ENCODE assay signal across 22 cellular contexts in the genomic region with DNA sequence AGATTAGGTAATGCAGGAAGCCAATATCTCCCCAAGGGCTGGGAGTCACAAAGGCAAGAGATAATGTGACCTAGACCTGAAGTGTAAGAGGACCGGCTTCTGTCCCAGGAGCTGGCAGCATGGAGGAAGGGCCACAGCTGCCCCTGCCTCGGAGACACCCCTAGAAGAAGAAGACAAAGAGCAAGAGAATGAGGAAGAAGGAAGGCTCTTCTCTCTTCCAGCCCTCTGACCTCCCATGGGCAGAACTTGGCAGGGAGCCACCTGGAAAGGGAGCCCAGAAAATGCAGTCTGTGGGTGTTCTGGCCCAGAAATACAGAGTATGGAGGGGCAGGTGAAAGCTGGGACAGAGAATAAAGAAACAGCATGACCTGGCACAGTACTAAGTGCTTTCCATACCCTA.
"Had no signal": no experiment of that assay in that cellular context is flagged by ENCODE, and none has a peak within 500 bp of the region (broad histone marks: within the 10 kb centered on the region; RNA-seq: fewer than 3 reads in every experiment).

No MANE protein-coding gene starts in this region.

- H3K4me2 ChIP-seq: neural progenitor cell had no signal

- H3K9ac ChIP-seq: neural progenitor cell had no signal

- H3K27ac ChIP-seq: neural progenitor cell, thyroid gland had no signal

- ATAC-seq: left colon; naive thymus-derived CD8-positive, alpha-beta T cell; T-helper 17 cell had no signal

- H3K4me3 ChIP-seq: lung, neural progenitor cell, thyroid gland had no signal

- H3K9me3 ChIP-seq: thyroid gland had no signal

- H3K36me3 ChIP-seq: neural progenitor cell, thyroid gland had no signal

- H3K27me3 ChIP-seq: neural progenitor cell, thyroid gland had no signal

- DNase-seq: activated B cell treated with CpG ODN at 0.5 μM for 24 hours; activated CD4-positive, alpha-beta T cell treated with anti-CD3 and anti-CD28 coated beads for 4 hours; activated CD4-positive, alpha-beta T cell treated with anti-CD3 and anti-CD28 coated beads, Interleukin-2, amount 50 U/mL, for 48 hours; activated CD8-positive, alpha-beta memory T cell treated with anti-CD3 and anti-CD28 coated beads, Interleukin-2, amount 50 U/mL, for 48 hours; activated effector memory CD4-positive, alpha-beta T cell treated with Interleukin-2 at 50 U/mL for 16 hours; activated naive CD4-positive, alpha-beta T cell treated with anti-CD3 and anti-CD28 coated beads for 36 hours; activated naive CD8-positive, alpha-beta T cell treated with anti-CD3 and anti-CD28 coated beads, Interleukin-2, amount 10 ng/mL, durations not matched to agents 7 days and 5 days; activated T-cell treated with anti-CD3 and anti-CD28 coated beads, Interleukin-2, amount 50 U/mL, for 48 hours; amygdala; caudate nucleus; effector CD8-positive, alpha-beta T cell; foreskin melanocyte; glutamatergic neuron; left colon; naive thymus-derived CD8-positive, alpha-beta T cell; stimulated activated CD4-positive, alpha-beta T cell treated with anti-CD3 and anti-CD28 coated beads, Interleukin-12 subunit alpha, Interleukin-12 subunit beta, amount 100 ng/mL, for 4 hours; stimulated activated CD4-positive, alpha-beta T cell treated with anti-CD3 and anti-CD28 coated beads, Interleukin-4, amount 100 ng/mL, for 4 hours; SW 1271; T-helper 17 cell; thyroid gland had no signal
